10 cellular contexts compared by ENCODE assay signal in the genomic region with DNA sequence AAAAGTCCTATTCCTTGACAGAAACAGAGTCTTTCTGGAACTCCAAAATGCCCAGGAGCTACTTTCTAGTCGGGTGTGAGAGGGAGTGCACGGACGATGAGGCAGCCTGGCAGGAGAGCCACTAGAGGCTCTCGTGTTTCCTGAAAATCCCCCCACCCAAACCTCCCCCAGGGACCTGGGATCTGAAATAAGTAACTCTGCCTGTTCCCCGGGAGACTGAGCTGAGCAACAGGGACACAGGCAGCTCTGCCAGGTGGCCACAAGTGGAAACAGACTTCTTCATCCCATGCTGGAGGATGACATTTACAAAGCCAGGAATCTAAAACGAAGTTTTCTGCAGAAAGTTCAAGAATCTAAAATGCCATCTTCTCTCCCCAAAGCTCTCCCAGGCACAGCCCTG.
DNase-seq lines count a peak whose midpoint lies in the region; ATAC-seq and TF ChIP-seq lines count a peak whose summit lies in the region.
"Had no signal": no experiment of that assay in that cellular context is flagged by ENCODE, and none has a peak within 500 bp of the region (broad histone marks: within the 10 kb centered on the region; RNA-seq: fewer than 3 reads in every experiment).

No MANE protein-coding gene starts in this region.

- no peaks in the 10 kb centered on the region for H3K9me3 ChIP-seq in upper lobe of left lung
- H3K9me3 ChIP-seq: tibial nerve had no signal

- no peak for DNase-seq in activated naive CD4-positive, alpha-beta T cell treated with anti-CD3 and anti-CD28 coated beads for 36 hours
- no peak for DNase-seq in activated naive CD4-positive, alpha-beta T cell treated with Interleukin-2 at 50 U/mL for 16 hours
- no peak for DNase-seq in activated naive CD8-positive, alpha-beta T cell treated with anti-CD3 and anti-CD28 coated beads, Interleukin-2, amount 10 ng/mL, durations not matched to agents 7 days and 5 days
- DNase-seq in left kidney (ENCODE audit: low read depth, low spot score) (peak; percentile 78), upper lobe of left lung (no peak), globus pallidus (ENCODE audit: low spot score) (no peak)

- POLR2A ChIA-PET in activated naive CD8-positive, alpha-beta T cell treated with anti-CD3 and anti-CD28 coated beads, Interleukin-2, amount 10 ng/mL, durations not matched to agents 7 days and 5 days (lab: Charles Lee): interaction anchor here (1.0 to 5.0 kb wide), 6 partner anchors 8 to 77 kb away, joined by 3 to 30 read pairs (median 6); no protein-coding TSS in a partner anchor

- CTCF ChIA-PET in activated naive CD4-positive, alpha-beta T cell treated with anti-CD3 and anti-CD28 coated beads for 36 hours (lab: Charles Lee): interaction anchor here (1.0 to 2.4 kb wide), 13 partner anchors 9 to 167 kb away, joined by 3 to 10 read pairs (median 5); no protein-coding TSS in a partner anchor

- peak overlapping the region; percentile 82 for H3K27ac Mint-ChIP-seq in activated naive CD4-positive, alpha-beta T cell treated with anti-CD3 and anti-CD28 coated beads for 36 hours
- peak overlapping the region; percentile 94 for H3K27ac Mint-ChIP-seq in activated naive CD8-positive, alpha-beta T cell treated with anti-CD3 and anti-CD28 coated beads, Interleukin-2, amount 10 ng/mL, durations not matched to agents 7 days and 5 days

- TF ChIP-seq EP300 in upper lobe of left lung (IDR thresholded peaks at IDR 0.05): no peak

- H3K9me3 Mint-ChIP-seq in activated naive CD4-positive, alpha-beta T cell treated with anti-CD3 and anti-CD28 coated beads for 36 hours: no peaks in the 10 kb centered on the region
- no peaks in the 10 kb centered on the region for H3K9me3 Mint-ChIP-seq in activated naive CD8-positive, alpha-beta T cell treated with anti-CD3 and anti-CD28 coated beads, Interleukin-2, amount 10 ng/mL, durations not matched to agents 7 days and 5 days
- H3K9me3 Mint-ChIP-seq: neural crest cell had no signal

- TF ChIP-seq POLR2A in upper lobe of left lung (IDR thresholded peaks at IDR 0.05): no peak

- peak overlapping the region in 3 of 4 donors; percentile 76 to 87 (median 85) for H3K27ac ChIP-seq in upper lobe of left lung

- no peak for TF ChIP-seq CTCF in upper lobe of left lung (IDR thresholded peaks at IDR 0.05)

- no peak for ATAC-seq in activated naive CD8-positive, alpha-beta T cell treated with anti-CD3 and anti-CD28 coated beads, Interleukin-2, amount 10 ng/mL, durations not matched to agents 7 days and 5 days (ENCODE audit: low read depth)
- ATAC-seq in upper lobe of left lung (ENCODE audit: low FRiP score in 2 of 2): no peak
- ATAC-seq in HG03108 (IDR thresholded peaks at IDR 0.05; ENCODE audit: unreplicated experiment): no peak
- no peak for ATAC-seq in HG03457 (IDR thresholded peaks at IDR 0.05; ENCODE audit: unreplicated experiment)

- H3K27me3 ChIP-seq in upper lobe of left lung: no peaks in the 10 kb centered on the region
- H3K27me3 ChIP-seq: tibial nerve had no signal

- intact Hi-C loops in activated naive CD4-positive, alpha-beta T cell treated with anti-CD3 and anti-CD28 coated beads for 36 hours (cut with micrococcal nuclease): loop anchor here (1.0 kb wide), 1 partner anchor 25 kb away; no protein-coding TSS in a partner anchor

- H3K4me1 Mint-ChIP-seq in activated naive CD4-positive, alpha-beta T cell treated with anti-CD3 and anti-CD28 coated beads for 36 hours (ENCODE audit: low read depth): peaks cover 100% of the 10 kb centered on the region
- peaks cover 84% of the 10 kb centered on the region for H3K4me1 Mint-ChIP-seq in activated naive CD8-positive, alpha-beta T cell treated with anti-CD3 and anti-CD28 coated beads, Interleukin-2, amount 10 ng/mL, durations not matched to agents 7 days and 5 days

- H3K36me3 ChIP-seq in upper lobe of left lung: no peaks in the 10 kb centered on the region
- H3K36me3 ChIP-seq: tibial nerve had no signal

- H3K27me3 Mint-ChIP-seq in activated naive CD4-positive, alpha-beta T cell treated with anti-CD3 and anti-CD28 coated beads for 36 hours (ENCODE audit: low read depth): no peaks in the 10 kb centered on the region
- no peaks in the 10 kb centered on the region for H3K27me3 Mint-ChIP-seq in activated naive CD8-positive, alpha-beta T cell treated with anti-CD3 and anti-CD28 coated beads, Interleukin-2, amount 10 ng/mL, durations not matched to agents 7 days and 5 days

- H3K36me3 Mint-ChIP-seq in activated naive CD4-positive, alpha-beta T cell treated with anti-CD3 and anti-CD28 coated beads for 36 hours (ENCODE audit: low read depth): peaks cover 8% of the 10 kb centered on the region
- peaks cover 11% of the 10 kb centered on the region for H3K36me3 Mint-ChIP-seq in activated naive CD8-positive, alpha-beta T cell treated with anti-CD3 and anti-CD28 coated beads, Interleukin-2, amount 10 ng/mL, durations not matched to agents 7 days and 5 days

- H3K4me3 ChIP-seq in upper lobe of left lung: no peak overlapping the region
- H3K4me3 ChIP-seq: tibial nerve had no signal

- peaks cover 66 to 96% (median 87%) of the 10 kb centered on the region in 4 donors for H3K4me1 ChIP-seq in upper lobe of left lung

- H3K4me3 Mint-ChIP-seq in activated naive CD4-positive, alpha-beta T cell treated with anti-CD3 and anti-CD28 coated beads for 36 hours: no peak overlapping the region
- H3K4me3 Mint-ChIP-seq in activated naive CD8-positive, alpha-beta T cell treated with anti-CD3 and anti-CD28 coated beads, Interleukin-2, amount 10 ng/mL, durations not matched to agents 7 days and 5 days: peak overlapping the region; percentile 69
- H3K4me3 Mint-ChIP-seq: neural crest cell had no signal

- WGBS in upper lobe of left lung, 2 donors: 38 to 39% methylated on average over 3 to 6 of the region's 6 CpGs
